Comparison of ENCODE assay signal across 28 cellular contexts in the genomic region with DNA sequence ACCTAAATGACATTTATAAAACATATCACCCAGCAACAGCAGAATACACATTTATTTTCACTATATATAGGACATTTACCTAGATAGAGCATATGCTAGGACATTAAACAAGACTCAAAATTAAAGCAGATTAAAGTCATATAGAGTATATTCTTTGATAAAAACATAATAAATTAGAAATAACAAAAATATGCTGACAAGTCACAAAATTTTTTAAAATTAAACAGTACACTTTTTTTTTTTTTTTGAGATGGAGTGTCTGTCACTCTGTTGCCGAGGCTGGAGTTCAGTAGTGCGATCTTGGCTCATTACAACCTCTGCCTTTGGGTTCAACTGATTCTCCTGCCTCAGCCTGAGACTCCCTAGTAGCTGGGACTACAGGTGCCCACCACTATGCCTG.
"Had no signal": no experiment of that assay in that cellular context is flagged by ENCODE, and none has a peak within 500 bp of the region (broad histone marks: within the 10 kb centered on the region; RNA-seq: fewer than 3 reads in every experiment).

No MANE protein-coding gene starts in this region.

- ATAC-seq: natural killer cell; psoas muscle; right cardiac atrium; sciatic nerve; stimulated activated memory B cell treated with anti-CD40 and anti-IgM and Interleukin-4, amounts not matched to agents 10 μg/mL and 1 μg/mL and 100 μg/mL, for 72 hours; stimulated activated naive CD8-positive, alpha-beta T cell treated with anti-CD3 and anti-CD28 coated beads, Interleukin-15, amount 100 ng/mL, for 72 hours; stimulated activated naive CD8-positive, alpha-beta T cell treated with anti-CD3 and anti-CD28 coated beads, Interleukin-15, Interleukin-2, amounts not matched to agents 100 U/mL and 50 U/mL, for 24 hours; upper lobe of right lung had no signal

- H3K27me3 ChIP-seq: neural progenitor cell, ovary, spleen, suprapubic skin, testis, tibial artery, transverse colon, upper lobe of right lung, uterus had no signal

- H3K4me2 ChIP-seq: neural progenitor cell, smooth muscle cell had no signal

- DNase-seq: natural killer cell; occipital lobe; ovary; posterior cingulate gyrus; psoas muscle; right cardiac atrium; spleen; stimulated activated CD4-positive, alpha-beta T cell treated with anti-CD3 and anti-CD28 coated beads, Interleukin-12 subunit alpha, Interleukin-12 subunit beta, amount 100 ng/mL, for 4 hours; stimulated activated CD4-positive, alpha-beta T cell treated with anti-CD3 and anti-CD28 coated beads, Interleukin-1b, Interleukin-23, amount 100 ng/mL, for 48 hours; stimulated activated CD4-positive, alpha-beta T cell treated with anti-CD3 and anti-CD28 coated beads, Interleukin-4, amount 100 ng/mL, for 1 hour; stimulated activated CD4-positive, alpha-beta T cell treated with anti-CD3 and anti-CD28 coated beads, Interleukin-4, amount 100 ng/mL, for 4 hours; stimulated activated CD8-positive, alpha-beta memory T cell treated with anti-CD3 and anti-CD28 coated beads, Interleukin-4, amount 100 ng/mL, for 48 hours; stimulated activated naive CD4-positive, alpha-beta T cell; stimulated activated naive CD8-positive, alpha-beta T cell treated with anti-CD3 and anti-CD28 coated beads, Interleukin-15, amount 100 ng/mL, for 72 hours; stimulated activated naive CD8-positive, alpha-beta T cell treated with anti-CD3 and anti-CD28 coated beads, Interleukin-15, Interleukin-2, amounts not matched to agents 100 U/mL and 50 U/mL, for 24 hours; substantia nigra; testis; tibial artery; transverse colon; upper lobe of right lung; uterus had no signal

- H2AFZ ChIP-seq: neural progenitor cell, parathyroid adenoma had no signal

- H3K9me3 ChIP-seq: ovary, psoas muscle, suprapubic skin, testis, tibial artery, transverse colon, upper lobe of right lung, uterus had no signal

- H3K27ac ChIP-seq: neural progenitor cell, ovary, parathyroid adenoma, psoas muscle, skin epidermis, spleen, suprapubic skin, testis, tibial artery, transverse colon, upper lobe of right lung, uterus had no signal

- H3K4me1 ChIP-seq: neural progenitor cell, parathyroid adenoma, psoas muscle, spleen, suprapubic skin, testis, tibial artery, transverse colon, upper lobe of right lung, uterus had no signal

- H3K36me3 ChIP-seq: neural progenitor cell, ovary, spleen, suprapubic skin, tibial artery, transverse colon, upper lobe of right lung, uterus had no signal

- H3K4me3 ChIP-seq: neural progenitor cell, ovary, psoas muscle, skin epidermis, smooth muscle cell, spleen, suprapubic skin, testis, tibial artery, transverse colon, upper lobe of right lung, uterus had no signal

- H3K79me2 ChIP-seq: parathyroid adenoma had no signal

- H3K9ac ChIP-seq: neural progenitor cell, parathyroid adenoma had no signal
